Comparison of ENCODE assay signal across 8 cellular contexts in the genomic region with DNA sequence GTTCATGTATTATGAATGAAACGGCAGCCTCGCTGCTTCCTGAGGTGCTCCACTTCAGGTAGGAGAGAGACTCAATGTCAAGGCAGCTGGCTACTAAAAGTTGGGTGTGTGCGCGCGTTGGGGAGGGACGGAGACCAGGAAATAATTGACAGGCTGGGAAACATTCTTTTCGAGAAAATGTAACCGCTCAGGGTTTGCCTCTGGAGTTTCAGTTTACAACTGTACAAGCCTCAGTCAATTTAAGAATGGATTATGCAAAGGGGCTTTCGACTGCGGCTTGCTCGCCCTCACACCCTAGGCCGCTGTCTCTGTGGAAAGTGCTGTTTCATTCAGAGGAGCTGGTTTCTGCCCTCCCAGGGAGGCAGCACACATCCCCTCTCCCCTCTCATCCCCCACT. TPM values are rescaled to one million over a fixed set of nuclear protein-coding genes. Genes with fewer than 3 reads are reported as not detected.
DNase-seq lines count a peak whose midpoint lies in the region; ATAC-seq and TF ChIP-seq lines count a peak whose summit lies in the region.

No MANE protein-coding gene starts in this region.

- H3K4me1 Mint-ChIP-seq in activated T-cell treated with anti-CD3 and anti-CD28 coated beads, Interleukin-2, amount 50 U/mL, for 4 hours (ENCODE audit: low read depth), result peaks cover 8% of the 10 kb centered on the region

- H3K4me1 ChIP-seq in right cardiac atrium (ENCODE audit: control insufficient read depth, insufficient read depth, low read length) (peaks cover 6% of the 10 kb centered on the region), spleen (peaks cover 6 to 40% (median 30%) of the 10 kb centered on the region in 6 donors)

- H3K36me3 Mint-ChIP-seq in activated T-cell treated with anti-CD3 and anti-CD28 coated beads, Interleukin-2, amount 50 U/mL, for 4 hours (ENCODE audit: insufficient read depth), result no peaks in the 10 kb centered on the region

- ATAC-seq in GM21390 (IDR thresholded peaks at IDR 0.05; ENCODE audit: unreplicated experiment) (peak; percentile 78), right cardiac atrium (no peak)
- ATAC-seq in activated T-cell treated with anti-CD3 and anti-CD28 coated beads, Interleukin-2, amount 50 U/mL, for 4 hours, result peak; percentile 52 to 68

- peak overlapping the region; percentile 91 for H3K4me3 Mint-ChIP-seq in activated T-cell treated with anti-CD3 and anti-CD28 coated beads, Interleukin-2, amount 50 U/mL, for 4 hours

- WGBS in right cardiac atrium, result 5% methylated on average over 12 of the region's 12 CpGs
- WGBS in spleen, 5 donors, result 3 to 6% (median 4%) methylated on average over 12 of the region's 12 CpGs

- DNase-seq in HL-60 (ENCODE audit: low read depth in 1 of 2, low spot score in 1 of 2), result no peak
- no peak for DNase-seq in activated T-cell treated with anti-CD3 and anti-CD28 coated beads, Interleukin-2, amount 50 U/mL, for 4 hours
- DNase-seq in right cardiac atrium, result no peak
- no peak for DNase-seq in spleen
- no peak for DNase-seq in posterior vena cava (ENCODE audit: low spot score)
- no peak for DNase-seq in NCI-H1105 treated with DMSO at 0.1 percent for 48 hours (lab: John Stamatoyannopoulos, UW)

- TF ChIP-seq CTCF in HL-60 (IDR thresholded peaks at IDR 0.05; ENCODE audit: insufficient read depth, low read length) (no peak), spleen (IDR thresholded peaks at IDR 0.05 in 8 of 11, conservative IDR thresholded peaks at IDR 0.05 in 3 of 11) (no peak)

- no peak for TF ChIP-seq POLR2A in spleen (IDR thresholded peaks at IDR 0.05)

- H3K36me3 ChIP-seq in spleen, result no peaks in the 10 kb centered on the region

- peak overlapping the region; percentile 89 for H3K27ac ChIP-seq in HL-60 (replicated peaks)
- peak overlapping the region; percentile 76 for H3K27ac ChIP-seq in right cardiac atrium (ENCODE audit: low read length)
- peak overlapping the region; percentile 75 to 94 (median 90) for H3K27ac ChIP-seq in spleen

- H3K9me3 Mint-ChIP-seq in activated T-cell treated with anti-CD3 and anti-CD28 coated beads, Interleukin-2, amount 50 U/mL, for 4 hours, result no peaks in the 10 kb centered on the region

- intact Hi-C loops in right cardiac atrium (cut with DNase I) (loop anchor here in 3 of 4 donors (5.0 to 10.0 kb wide), 5 partner anchors 62 to 162 kb away; no protein-coding TSS in a partner anchor), spleen (cut with DNase I; ENCODE audit: low total_unique reads) (loop anchor here (10.0 kb wide), 1 partner anchor 172 kb away; no protein-coding TSS in a partner anchor), posterior vena cava (cut with DNase I) (loop anchor here (10.0 kb wide), 2 partner anchors 118 to 142 kb away; no protein-coding TSS in a partner anchor)

- H3K9me3 ChIP-seq in right cardiac atrium (ENCODE audit: control insufficient read depth, low read length) (no peaks in the 10 kb centered on the region), spleen (no peaks in the 10 kb centered on the region)

- peaks cover 46% of the 10 kb centered on the region for H3K27me3 Mint-ChIP-seq in activated T-cell treated with anti-CD3 and anti-CD28 coated beads, Interleukin-2, amount 50 U/mL, for 4 hours (ENCODE audit: low read depth)

- H3K4me3 ChIP-seq in GM08714 (ENCODE audit: low read length) (peak overlapping the region; percentile 53; the same call in 1 of the 2 replicates), HL-60 (replicated peaks; ENCODE audit: insufficient read depth, low read length) (peak overlapping the region; percentile 56), right cardiac atrium (ENCODE audit: low read length) (peak overlapping the region; percentile 71), spleen (peak overlapping the region; percentile 49 to 85 (median 66))

- no peaks in the 10 kb centered on the region for H3K27me3 ChIP-seq in HL-60 (ENCODE audit: insufficient read depth, poor library complexity, severe bottlenecking)
- no peaks in the 10 kb centered on the region for H3K27me3 ChIP-seq in right cardiac atrium (ENCODE audit: control insufficient read depth, insufficient read depth)
- peaks cover 0 to 30% (median 0%) of the 10 kb centered on the region in 7 donors for H3K27me3 ChIP-seq in spleen (replicated peaks in 1 of 7)

RNA-seq across cellular contexts. Expression of gene SPRED2, which starts 4.4 kb away (rescaled TPM):
- 10 to 100 TPM; 10.4 to 11.0 (median 10.9) TPM for total RNA-seq in activated T-cell treated with anti-CD3 and anti-CD28 coated beads, Interleukin-2, amount 50 U/mL, for 4 hours
- total RNA-seq in right cardiac atrium (10 to 100 TPM; 14.3 to 17.9 (median 16.4) TPM), spleen (10 to 100 TPM; 12.6 to 26.4 (median 14.9) TPM), posterior vena cava (10 to 100 TPM; 21.9 to 28.3 TPM)
- polyA plus RNA-seq in right cardiac atrium (9.2 TPM), spleen (1 to 10 TPM; 3.5 to 5.5 (median 4.6) TPM)

Comparison
In these comparisons a context has a peak if more than half of its experiments do, and no peak if none do; other contexts are left out.
1. ATAC-seq: peak in GM21390 (single experiment) and activated T-cell treated with anti-CD3 and anti-CD28 coated beads, Interleukin-2, amount 50 U/mL, for 4 hours (2 of 2); none in right cardiac atrium (0 of 2).
2. Peak in every context shown above with its lines, with median percentiles within 50 percentile points of each other: H3K4me3 ChIP-seq and H3K27ac ChIP-seq.